ENCODE assay signal across 1 cellular context in the genomic region with DNA sequence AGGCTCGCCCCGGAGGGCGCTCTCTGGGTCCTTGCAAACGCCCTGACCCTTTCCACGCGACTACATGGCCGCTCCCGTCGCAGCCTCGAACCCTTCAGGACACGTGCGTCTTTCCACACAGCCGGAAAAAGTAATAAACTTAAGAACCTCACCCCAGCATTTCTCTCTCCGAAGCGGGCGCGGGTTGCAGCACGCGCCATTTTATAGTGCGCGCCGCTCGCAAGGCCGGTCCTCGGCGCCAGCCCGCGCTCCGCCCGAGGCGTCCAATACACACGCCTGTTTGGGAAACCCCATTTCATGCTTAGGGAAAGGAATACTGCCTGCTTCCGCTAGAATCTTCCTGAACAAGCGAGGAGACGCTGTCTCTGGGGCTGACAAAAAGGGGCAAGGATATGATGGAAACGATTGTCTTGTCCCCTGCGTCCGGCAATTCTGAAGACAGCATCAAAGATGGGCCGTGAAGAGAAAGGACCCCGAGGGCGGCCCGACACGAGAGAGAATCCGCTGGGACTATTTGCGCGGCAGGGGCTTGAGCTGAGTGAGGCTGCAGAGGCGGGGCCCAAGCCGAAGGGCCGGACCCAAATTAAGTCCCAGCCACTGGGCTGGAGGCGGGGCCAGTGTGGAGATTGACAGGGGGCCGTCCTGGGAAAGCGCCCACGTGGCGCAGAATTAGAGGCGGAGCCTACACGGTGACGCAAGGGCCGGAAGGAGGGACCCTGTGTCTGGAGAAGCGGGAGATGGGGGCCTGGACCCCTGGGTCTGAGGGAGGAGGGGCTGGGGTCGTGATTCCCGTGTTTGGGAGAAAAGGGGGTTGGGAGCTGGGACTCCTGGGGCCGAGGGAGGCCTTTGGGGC.
TF ChIP-seq lines count a peak whose summit lies in the region.

No MANE protein-coding gene starts in this region.

TF ChIP-seq in K562, 482 proteins besides CTCF, POLR2A, EP300 and RAD21 (continued from another document and continues in another):
- TF ChIP-seq, protein P1, sequence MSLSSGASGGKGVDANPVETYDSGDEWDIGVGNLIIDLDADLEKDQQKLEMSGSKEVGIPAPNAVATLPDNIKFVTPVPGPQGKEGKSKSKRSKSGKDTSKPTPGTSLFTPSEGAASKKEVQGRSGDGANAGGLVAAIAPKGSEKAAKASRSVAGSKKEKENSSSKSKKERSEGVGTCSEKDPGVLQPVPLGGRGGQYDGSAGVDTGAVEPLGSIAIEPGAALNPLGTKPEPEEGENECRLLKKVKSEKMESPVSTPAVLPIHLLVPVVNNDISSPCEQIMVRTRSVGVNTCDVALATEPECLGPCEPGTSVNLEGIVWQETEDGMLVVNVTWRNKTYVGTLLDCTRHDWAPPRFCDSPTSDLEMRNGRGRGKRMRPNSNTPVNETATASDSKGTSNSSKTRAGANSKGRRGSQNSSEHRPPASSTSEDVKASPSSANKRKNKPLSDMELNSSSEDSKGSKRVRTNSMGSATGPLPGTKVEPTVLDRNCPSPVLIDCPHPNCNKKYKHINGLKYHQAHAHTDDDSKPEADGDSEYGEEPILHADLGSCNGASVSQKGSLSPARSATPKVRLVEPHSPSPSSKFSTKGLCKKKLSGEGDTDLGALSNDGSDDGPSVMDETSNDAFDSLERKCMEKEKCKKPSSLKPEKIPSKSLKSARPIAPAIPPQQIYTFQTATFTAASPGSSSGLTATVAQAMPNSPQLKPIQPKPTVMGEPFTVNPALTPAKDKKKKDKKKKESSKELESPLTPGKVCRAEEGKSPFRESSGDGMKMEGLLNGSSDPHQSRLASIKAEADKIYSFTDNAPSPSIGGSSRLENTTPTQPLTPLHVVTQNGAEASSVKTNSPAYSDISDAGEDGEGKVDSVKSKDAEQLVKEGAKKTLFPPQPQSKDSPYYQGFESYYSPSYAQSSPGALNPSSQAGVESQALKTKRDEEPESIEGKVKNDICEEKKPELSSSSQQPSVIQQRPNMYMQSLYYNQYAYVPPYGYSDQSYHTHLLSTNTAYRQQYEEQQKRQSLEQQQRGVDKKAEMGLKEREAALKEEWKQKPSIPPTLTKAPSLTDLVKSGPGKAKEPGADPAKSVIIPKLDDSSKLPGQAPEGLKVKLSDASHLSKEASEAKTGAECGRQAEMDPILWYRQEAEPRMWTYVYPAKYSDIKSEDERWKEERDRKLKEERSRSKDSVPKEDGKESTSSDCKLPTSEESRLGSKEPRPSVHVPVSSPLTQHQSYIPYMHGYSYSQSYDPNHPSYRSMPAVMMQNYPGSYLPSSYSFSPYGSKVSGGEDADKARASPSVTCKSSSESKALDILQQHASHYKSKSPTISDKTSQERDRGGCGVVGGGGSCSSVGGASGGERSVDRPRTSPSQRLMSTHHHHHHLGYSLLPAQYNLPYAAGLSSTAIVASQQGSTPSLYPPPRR (CRISPR knock-in tag; IDR thresholded peaks at IDR 0.05; ENCODE audit: borderline replicate concordance): no peak
- TF ChIP-seq KDM4B (IDR thresholded peaks at IDR 0.05; ENCODE audit: borderline replicate concordance in 2 of 2, low read depth in 1 of 2): no peak
- peak; percentile 96; the same call in 1 of the 2 replicates for TF ChIP-seq RB1 (IDR thresholded peaks at IDR 0.05; ENCODE audit: low read depth)
- TF ChIP-seq IRF9 (tag; IDR thresholded peaks at IDR 0.05): no peak
- TF ChIP-seq SMAD4 (CRISPR knock-in tag; conservative IDR thresholded peaks at IDR 0.05): peak; percentile 49; the same call in 1 of the 2 replicates
- TF ChIP-seq XRCC4 (IDR thresholded peaks at IDR 0.05; ENCODE audit: extremely low read depth, insufficient read depth, insufficient read length): no peak
- TF ChIP-seq, protein P2, sequence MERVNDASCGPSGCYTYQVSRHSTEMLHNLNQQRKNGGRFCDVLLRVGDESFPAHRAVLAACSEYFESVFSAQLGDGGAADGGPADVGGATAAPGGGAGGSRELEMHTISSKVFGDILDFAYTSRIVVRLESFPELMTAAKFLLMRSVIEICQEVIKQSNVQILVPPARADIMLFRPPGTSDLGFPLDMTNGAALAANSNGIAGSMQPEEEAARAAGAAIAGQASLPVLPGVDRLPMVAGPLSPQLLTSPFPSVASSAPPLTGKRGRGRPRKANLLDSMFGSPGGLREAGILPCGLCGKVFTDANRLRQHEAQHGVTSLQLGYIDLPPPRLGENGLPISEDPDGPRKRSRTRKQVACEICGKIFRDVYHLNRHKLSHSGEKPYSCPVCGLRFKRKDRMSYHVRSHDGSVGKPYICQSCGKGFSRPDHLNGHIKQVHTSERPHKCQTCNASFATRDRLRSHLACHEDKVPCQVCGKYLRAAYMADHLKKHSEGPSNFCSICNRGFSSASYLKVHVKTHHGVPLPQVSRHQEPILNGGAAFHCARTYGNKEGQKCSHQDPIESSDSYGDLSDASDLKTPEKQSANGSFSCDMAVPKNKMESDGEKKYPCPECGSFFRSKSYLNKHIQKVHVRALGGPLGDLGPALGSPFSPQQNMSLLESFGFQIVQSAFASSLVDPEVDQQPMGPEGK (CRISPR knock-in tag; IDR thresholded peaks at IDR 0.05; ENCODE audit: borderline replicate concordance): no peak
- TF ChIP-seq HDAC2 (IDR thresholded peaks at IDR 0.05): peak; percentile 76
- TF ChIP-seq TAF1 (IDR thresholded peaks at IDR 0.05; ENCODE audit: control insufficient read depth, extremely low read depth, insufficient read depth, low read length, severe bottlenecking): peak; percentile 95
- TF ChIP-seq FOXK1 (CRISPR knock-in tag; IDR thresholded peaks at IDR 0.05; ENCODE audit: borderline replicate concordance): no peak
- peak; percentile 39; the same call in 1 of the 2 replicates for TF ChIP-seq BMI1 (IDR thresholded peaks at IDR 0.05; ENCODE audit: low read length)
- TF ChIP-seq SMAD2 (IDR thresholded peaks at IDR 0.05; ENCODE audit: low read depth, low read length): no peak
- no peak for TF ChIP-seq ZNF551 (CRISPR knock-in tag; IDR thresholded peaks at IDR 0.05)
- TF ChIP-seq IRF2 (CRISPR knock-in tag; IDR thresholded peaks at IDR 0.05): no peak
- TF ChIP-seq, protein P3, sequence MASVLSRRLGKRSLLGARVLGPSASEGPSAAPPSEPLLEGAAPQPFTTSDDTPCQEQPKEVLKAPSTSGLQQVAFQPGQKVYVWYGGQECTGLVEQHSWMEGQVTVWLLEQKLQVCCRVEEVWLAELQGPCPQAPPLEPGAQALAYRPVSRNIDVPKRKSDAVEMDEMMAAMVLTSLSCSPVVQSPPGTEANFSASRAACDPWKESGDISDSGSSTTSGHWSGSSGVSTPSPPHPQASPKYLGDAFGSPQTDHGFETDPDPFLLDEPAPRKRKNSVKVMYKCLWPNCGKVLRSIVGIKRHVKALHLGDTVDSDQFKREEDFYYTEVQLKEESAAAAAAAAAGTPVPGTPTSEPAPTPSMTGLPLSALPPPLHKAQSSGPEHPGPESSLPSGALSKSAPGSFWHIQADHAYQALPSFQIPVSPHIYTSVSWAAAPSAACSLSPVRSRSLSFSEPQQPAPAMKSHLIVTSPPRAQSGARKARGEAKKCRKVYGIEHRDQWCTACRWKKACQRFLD (CRISPR knock-in tag; IDR thresholded peaks at IDR 0.05): peak; percentile 79; the same call in 1 of the 2 replicates
- no peak for TF ChIP-seq MBD1 (CRISPR knock-in tag; IDR thresholded peaks at IDR 0.05)
- no peak for TF ChIP-seq NR3C1 (CRISPR knock-in tag; IDR thresholded peaks at IDR 0.05)
- TF ChIP-seq ZNF778 (CRISPR knock-in tag; IDR thresholded peaks at IDR 0.05): no peak
- TF ChIP-seq HDGF (IDR thresholded peaks at IDR 0.05): no peak
- no peak for TF ChIP-seq ASH1L (IDR thresholded peaks at IDR 0.05; ENCODE audit: borderline replicate concordance, low read depth, partially characterized antibody)
- peak; percentile 60 for TF ChIP-seq GMEB1 (CRISPR knock-in tag; IDR thresholded peaks at IDR 0.05)
- no peak for TF ChIP-seq STAG1 (CRISPR knock-in tag; IDR thresholded peaks at IDR 0.05; ENCODE audit: borderline replicate concordance)
- no peak for TF ChIP-seq ZNF507 (tag; conservative IDR thresholded peaks at IDR 0.05)
- TF ChIP-seq ZNF398 (CRISPR knock-in tag; IDR thresholded peaks at IDR 0.05): no peak
- TF ChIP-seq JUN (IDR thresholded peaks at IDR 0.05; ENCODE audit: borderline replicate concordance, low read depth, low read length): no peak; the same call in 1 of the 2 replicates
- TF ChIP-seq JUN (CRISPR knock-in tag; IDR thresholded peaks at IDR 0.05; ENCODE audit: borderline replicate concordance): no peak
- peak; percentile 46; the same call in 1 of the 2 replicates for TF ChIP-seq KAT7 (CRISPR knock-in tag; IDR thresholded peaks at IDR 0.05; ENCODE audit: borderline replicate concordance)
- no peak for TF ChIP-seq FOXO4 (CRISPR knock-in tag; IDR thresholded peaks at IDR 0.05)
- no peak for TF ChIP-seq GABPB2 (CRISPR knock-in tag; conservative IDR thresholded peaks at IDR 0.05)
- TF ChIP-seq ZNF696 (CRISPR knock-in tag; conservative IDR thresholded peaks at IDR 0.05): no peak
- TF ChIP-seq HCFC1 (IDR thresholded peaks at IDR 0.05; ENCODE audit: low read depth, low read length): peak; percentile 68
- peak; percentile 57 for TF ChIP-seq ELF2 (CRISPR knock-in tag; IDR thresholded peaks at IDR 0.05)
- no peak for TF ChIP-seq SNAPC5 (CRISPR knock-in tag; IDR thresholded peaks at IDR 0.05)
- TF ChIP-seq BCOR (IDR thresholded peaks at IDR 0.05): no peak; the same call in 1 of the 2 replicates
- no peak; the same call in 1 of the 2 replicates for TF ChIP-seq ELF1 (tag; IDR thresholded peaks at IDR 0.05)
- TF ChIP-seq ZNF133 (CRISPR knock-in tag; IDR thresholded peaks at IDR 0.05): no peak
- no peak for TF ChIP-seq NCOA1 (IDR thresholded peaks at IDR 0.05; ENCODE audit: low read depth)
- TF ChIP-seq NBN (IDR thresholded peaks at IDR 0.05; ENCODE audit: low read depth): peak; percentile 50
- TF ChIP-seq SIN3A (IDR thresholded peaks at IDR 0.05; ENCODE audit: borderline replicate concordance in 2 of 2, control insufficient read depth in 1 of 2, low read depth in 2 of 2, low read length in 2 of 2): peak; percentile 81 to 96
- TF ChIP-seq ZBTB43 (CRISPR knock-in tag; IDR thresholded peaks at IDR 0.05): no peak; the same call in 1 of the 2 replicates
- no peak for TF ChIP-seq POLR3A (IDR thresholded peaks at IDR 0.05; ENCODE audit: borderline replicate concordance, extremely low read depth, insufficient read depth, insufficient read length)
